Comparison of ENCODE assay signal across 22 cellular contexts in the genomic region with DNA sequence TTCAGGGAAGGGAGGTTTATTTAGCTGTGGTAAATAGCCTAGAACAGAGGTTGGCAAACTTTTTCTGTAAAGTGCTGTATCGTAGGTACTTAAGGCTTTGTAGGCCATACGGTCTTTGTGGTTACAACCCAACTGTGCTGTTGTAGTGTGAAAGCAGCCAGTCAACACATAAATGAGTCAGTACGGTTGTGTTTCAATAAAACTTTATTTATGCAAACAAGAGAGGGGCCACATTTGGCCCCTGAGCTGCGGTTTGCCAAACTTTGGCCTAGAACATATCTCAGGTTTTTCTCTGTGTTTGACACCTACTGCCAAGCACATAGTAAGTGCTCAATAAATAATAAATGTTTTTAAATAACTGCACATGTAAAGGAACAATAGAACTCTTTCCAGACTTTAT.
"Had no signal": no experiment of that assay in that cellular context is flagged by ENCODE, and none has a peak within 500 bp of the region (broad histone marks: within the 10 kb centered on the region; RNA-seq: fewer than 3 reads in every experiment).

No MANE protein-coding gene starts in this region.

- H3K27ac ChIP-seq: esophagus muscularis mucosa, ovary, spleen, thoracic aorta, transverse colon, upper lobe of right lung, uterus had no signal

- DNase-seq: caudate nucleus; cerebellar nuclear complex; cortex of kidney; effector CD4-positive, alpha-beta T cell; head of caudate nucleus; kidney; natural killer cell; occipital lobe; ovary; spleen; stimulated activated CD4-positive, alpha-beta T cell treated with anti-CD3 and anti-CD28 coated beads, Interleukin-4, amount 100 ng/mL, for 4 hours; stimulated activated naive CD8-positive, alpha-beta T cell treated with anti-CD3 and anti-CD28 coated beads, Interleukin-15, Interleukin-2, amounts not matched to agents 100 U/mL and 50 U/mL, for 24 hours; substantia nigra; transverse colon; upper lobe of right lung; uterus had no signal

- H3K9me3 ChIP-seq: esophagus muscularis mucosa, ovary, spleen, thoracic aorta, transverse colon, upper lobe of right lung, uterus had no signal

- H3K4me1 ChIP-seq: esophagus muscularis mucosa, spleen, transverse colon, uterus had no signal

- H3K36me3 ChIP-seq: esophagus muscularis mucosa, ovary, spleen, thoracic aorta, transverse colon, upper lobe of right lung, uterus had no signal

- H3K4me3 ChIP-seq: esophagus muscularis mucosa, ovary, spleen, thoracic aorta, transverse colon, upper lobe of right lung, uterus had no signal

- FAIRE-seq: frontal cortex, kidney had no signal

- H3K27me3 ChIP-seq: esophagus muscularis mucosa, ovary, spleen, transverse colon, upper lobe of right lung, uterus had no signal

- ATAC-seq: left lobe of liver; natural killer cell; sciatic nerve; stimulated activated memory B cell treated with anti-CD40 and anti-IgM and Interleukin-4, amounts not matched to agents 10 μg/mL and 1 μg/mL and 100 μg/mL, for 72 hours; stimulated activated naive CD8-positive, alpha-beta T cell treated with anti-CD3 and anti-CD28 coated beads, Interleukin-15, Interleukin-2, amounts not matched to agents 100 U/mL and 50 U/mL, for 24 hours; upper lobe of right lung had no signal
